Comparison of ENCODE assay signal across 1 cellular context in genomic region chr19:49862411-49863253, GRCh38.
TF ChIP-seq lines count a peak whose summit lies in the region.

No MANE protein-coding gene starts in this region.

TF ChIP-seq in GM12878, 131 proteins besides CTCF, POLR2A, EP300 and RAD21:
- no peak for TF ChIP-seq EGR1 (IDR thresholded peaks at IDR 0.05; ENCODE audit: borderline replicate concordance in 1 of 2, low read depth in 2 of 2, low read length in 2 of 2)
